Comparison of ENCODE assay signal across 22 cellular contexts in genomic region chr22:36316419-36316818, GRCh38.
DNase-seq lines count a peak whose midpoint lies in the region; ATAC-seq and TF ChIP-seq lines count a peak whose summit lies in the region.
"Had no signal": no experiment of that assay in that cellular context is flagged by ENCODE, and none has a peak within 500 bp of the region (broad histone marks: within the 10 kb centered on the region; RNA-seq: fewer than 3 reads in every experiment).

No MANE protein-coding gene starts in this region.

- no peaks in the 10 kb centered on the region for H4K20me1 ChIP-seq in mammary epithelial cell (ENCODE audit: insufficient read depth, low read length)

- H3K4me2 ChIP-seq in mammary epithelial cell (ENCODE audit: insufficient read depth, low read depth, low read length) = no peak overlapping the region

- no TSS peak for BruUV-seq in mammary epithelial cell (replicated peaks; lab: Mats Ljungman, UMichigan)

- H3K4me1 ChIP-seq in breast epithelium (no peaks in the 10 kb centered on the region), mammary epithelial cell (ENCODE audit: insufficient read depth, low read length) (peaks cover 12% of the 10 kb centered on the region), gastroesophageal sphincter (peaks cover 0 to 46% (median 0%) of the 10 kb centered on the region in 3 donors), stomach smooth muscle (ENCODE audit: control insufficient read depth, insufficient read depth, low read length) (peaks cover 35% of the 10 kb centered on the region)
- H3K4me1 ChIP-seq in effector memory CD4-positive, alpha-beta T cell (ENCODE audit: control insufficient read depth, insufficient read depth, low read length, poor library complexity, severe bottlenecking) = no peaks in the 10 kb centered on the region
- H3K4me1 ChIP-seq: colonic mucosa had no signal

- WGBS in mammary epithelial cell (ENCODE audit: low coverage, missing lambda C conversion rate) = 94% methylated on average over 12 of the region's 14 CpGs
- WGBS in gastroesophageal sphincter (ENCODE audit: low coverage in 1 of 2), 2 donors = 88 to 89% methylated on average over 7 to 9 of the region's 14 CpGs

- intact Hi-C loops in breast epithelium (cut with DNase I; ENCODE audit: low total_unique reads) = no loop called here
- intact Hi-C loops in mammary epithelial cell (cut with micrococcal nuclease) = no loop called here

- dilution Hi-C loops in mammary epithelial cell (cut with HindIII; ENCODE audit: low sequenced_read_pairs) = no loop called here

- TF ChIP-seq CTCF in breast epithelium (IDR thresholded peaks at IDR 0.05) (no peak), mammary epithelial cell (conservative IDR thresholded peaks at IDR 0.05 in 1 of 2, IDR thresholded peaks at IDR 0.05 in 1 of 2; ENCODE audit: extremely low read depth in 1 of 2, insufficient read depth in 1 of 2, low read depth in 1 of 2, low read length in 2 of 2) (no peak), gastroesophageal sphincter (IDR thresholded peaks at IDR 0.05) (no peak)

- CTCF ChIA-PET in mammary epithelial cell (lab: Charles Lee; ENCODE audit: low non-redundant PET) = no interaction called here
- CTCF ChIA-PET in activated CD8-positive, alpha-beta T cell treated with anti-CD3 and anti-CD28 coated beads, Interleukin-2, amount 10 ng/mL, durations not matched to agents 7 days and 5 days (lab: Charles Lee) = no interaction called here

- H3K36me3 Mint-ChIP-seq in activated CD8-positive, alpha-beta T cell treated with anti-CD3 and anti-CD28 coated beads, Interleukin-2, amount 10 ng/mL, durations not matched to agents 7 days and 5 days (ENCODE audit: low read depth) = peaks cover 79% of the 10 kb centered on the region

- H3K79me2 ChIP-seq in mammary epithelial cell (ENCODE audit: insufficient read depth, low read length) = peaks cover 90% of the 10 kb centered on the region

- peak overlapping the region; percentile 55 for H3K27ac Mint-ChIP-seq in activated CD8-positive, alpha-beta T cell treated with anti-CD3 and anti-CD28 coated beads, Interleukin-2, amount 10 ng/mL, durations not matched to agents 7 days and 5 days

- ATAC-seq in activated CD8-positive, alpha-beta T cell treated with anti-CD3 and anti-CD28 coated beads, Interleukin-2, amount 10 ng/mL, durations not matched to agents 7 days and 5 days = no peak
- ATAC-seq in gastroesophageal sphincter = no peak
- ATAC-seq: heart right ventricle, left lobe of liver, mucosa of descending colon had no signal

- no peaks in the 10 kb centered on the region for H3K9me3 Mint-ChIP-seq in activated CD8-positive, alpha-beta T cell treated with anti-CD3 and anti-CD28 coated beads, Interleukin-2, amount 10 ng/mL, durations not matched to agents 7 days and 5 days (ENCODE audit: insufficient read depth)
- H3K9me3 Mint-ChIP-seq: CD4-positive, CD25-positive, alpha-beta regulatory T cell had no signal

- no peak for TF ChIP-seq EP300 in gastroesophageal sphincter (IDR thresholded peaks at IDR 0.05)

- H3K9ac ChIP-seq in mammary epithelial cell (ENCODE audit: insufficient read depth, low read length) (no peak overlapping the region), stomach smooth muscle (ENCODE audit: low read length in 2 of 2) (no peak overlapping the region)
- H3K9ac ChIP-seq: GM23248 had no signal

- DNase-seq in breast epithelium (ENCODE audit: low spot score in 2 of 2) (no peak), mammary epithelial cell (no peak)
- DNase-seq in activated CD8-positive, alpha-beta T cell treated with anti-CD3 and anti-CD28 coated beads, Interleukin-2, amount 10 ng/mL, durations not matched to agents 7 days and 5 days = no peak
- DNase-seq in effector memory CD4-positive, alpha-beta T cell = no peak
- no peak for DNase-seq in effector CD8-positive, alpha-beta T cell (lab: John Stamatoyannopoulos, UW)
- no peak for DNase-seq in stimulated activated CD4-positive, alpha-beta T cell treated with anti-CD3 and anti-CD28 coated beads, Interleukin-2, amount 100 ng/mL, for 24 hours
- DNase-seq: activated CD4-positive, alpha-beta T cell treated with anti-CD3 and anti-CD28 coated beads for 48 hours; brain microvascular endothelial cell; CD4-positive, CD25-positive, alpha-beta regulatory T cell; colonic mucosa; DMS53; GM23248; heart right ventricle; mucosa of descending colon; NCI-H187; NCI-H748 treated with DMSO at 0.1 percent for 48 hours; SHP77; stimulated activated CD8-positive, alpha-beta memory T cell treated with anti-CD3 and anti-CD28 coated beads, Interleukin-4, amount 100 ng/mL, for 48 hours had no signal

- H3K27me3 ChIP-seq in breast epithelium = no peaks in the 10 kb centered on the region
- H3K27me3 ChIP-seq in mammary epithelial cell (ENCODE audit: insufficient read depth, low read length) = no peaks in the 10 kb centered on the region
- H3K27me3 ChIP-seq in gastroesophageal sphincter = no peaks in the 10 kb centered on the region
- H3K27me3 ChIP-seq in stomach smooth muscle (ENCODE audit: control insufficient read depth in 1 of 2, insufficient read depth in 2 of 2, low read length in 2 of 2) = no peaks in the 10 kb centered on the region
- no peaks in the 10 kb centered on the region for H3K27me3 ChIP-seq in effector memory CD4-positive, alpha-beta T cell (replicated peaks; ENCODE audit: control insufficient read depth, insufficient read depth, low read length, poor library complexity, severe bottlenecking)
- H3K27me3 ChIP-seq: brain microvascular endothelial cell, colonic mucosa, heart right ventricle, neutrophil had no signal

- in situ Hi-C loops in mammary epithelial cell (cut with MboI; ENCODE audit: low sequenced_read_pairs in 2 of 2) = no loop called here

- H3K4me3 Mint-ChIP-seq in activated CD8-positive, alpha-beta T cell treated with anti-CD3 and anti-CD28 coated beads, Interleukin-2, amount 10 ng/mL, durations not matched to agents 7 days and 5 days = no peak overlapping the region
- H3K4me3 Mint-ChIP-seq: CD4-positive, CD25-positive, alpha-beta regulatory T cell had no signal

- H3K4me1 Mint-ChIP-seq in activated CD8-positive, alpha-beta T cell treated with anti-CD3 and anti-CD28 coated beads, Interleukin-2, amount 10 ng/mL, durations not matched to agents 7 days and 5 days (ENCODE audit: low read depth) = peaks cover 2% of the 10 kb centered on the region

- no peak overlapping the region for H2AFZ ChIP-seq in mammary epithelial cell (ENCODE audit: low read depth, low read length)
- H2AFZ ChIP-seq: GM23248 had no signal

- H3K9me3 ChIP-seq in breast epithelium = no peaks in the 10 kb centered on the region
- H3K9me3 ChIP-seq in mammary epithelial cell (replicated peaks; ENCODE audit: insufficient read depth, low read length) = no peaks in the 10 kb centered on the region
- H3K9me3 ChIP-seq in gastroesophageal sphincter = no peaks in the 10 kb centered on the region
- H3K9me3 ChIP-seq in stomach smooth muscle (ENCODE audit: control insufficient read depth in 2 of 2, low read length in 2 of 2) = no peaks in the 10 kb centered on the region
- H3K9me3 ChIP-seq in effector memory CD4-positive, alpha-beta T cell (ENCODE audit: control insufficient read depth, low read length) = no peaks in the 10 kb centered on the region
- H3K9me3 ChIP-seq: colonic mucosa, heart right ventricle, mucosa of descending colon had no signal

- no peaks in the 10 kb centered on the region for H3K27me3 Mint-ChIP-seq in activated CD8-positive, alpha-beta T cell treated with anti-CD3 and anti-CD28 coated beads, Interleukin-2, amount 10 ng/mL, durations not matched to agents 7 days and 5 days (ENCODE audit: low read depth)
- H3K27me3 Mint-ChIP-seq: CD4-positive, CD25-positive, alpha-beta regulatory T cell had no signal

- H3K36me3 ChIP-seq in breast epithelium (peaks cover 35% of the 10 kb centered on the region), mammary epithelial cell (ENCODE audit: insufficient read depth, low read length) (peaks cover 78% of the 10 kb centered on the region), gastroesophageal sphincter (peaks cover 0 to 100% of the 10 kb centered on the region in 2 donors), stomach smooth muscle (ENCODE audit: control insufficient read depth in 2 of 2, insufficient read depth in 2 of 2, low read length in 2 of 2) (peaks cover 79 to 82% of the 10 kb centered on the region in 2 donors)
- H3K36me3 ChIP-seq in effector memory CD4-positive, alpha-beta T cell (ENCODE audit: control insufficient read depth, insufficient read depth, low read length) = peaks cover 97% of the 10 kb centered on the region

- TF ChIP-seq POLR2A in breast epithelium (IDR thresholded peaks at IDR 0.05) (no peak), gastroesophageal sphincter (IDR thresholded peaks at IDR 0.05) (no peak)

- H3K27ac ChIP-seq in breast epithelium = peak overlapping the region; percentile 7 to 26
- no peak overlapping the region for H3K27ac ChIP-seq in mammary epithelial cell (ENCODE audit: insufficient read depth, low read depth, low read length)
- H3K27ac ChIP-seq in gastroesophageal sphincter = peak overlapping the region in 3 of 4 donors; percentile 76 to 100 (median 100)
- H3K27ac ChIP-seq in stomach smooth muscle (ENCODE audit: low read length) = peak overlapping the region; percentile 37
- no peak overlapping the region for H3K27ac ChIP-seq in effector memory CD4-positive, alpha-beta T cell (ENCODE audit: insufficient read depth, low read length, poor library complexity, severe bottlenecking)
- H3K27ac ChIP-seq: brain microvascular endothelial cell, colonic mucosa, GM23248 had no signal

- no peak overlapping the region for H3K4me3 ChIP-seq in breast epithelium
- H3K4me3 ChIP-seq in mammary epithelial cell (replicated peaks in 1 of 3; ENCODE audit: insufficient read depth in 1 of 3, low read depth in 2 of 3, low read length in 3 of 3) = no peak overlapping the region
- no peak overlapping the region for H3K4me3 ChIP-seq in gastroesophageal sphincter
- H3K4me3 ChIP-seq in stomach smooth muscle (ENCODE audit: low read length in 2 of 2) = no peak overlapping the region
- H3K4me3 ChIP-seq in effector memory CD4-positive, alpha-beta T cell (ENCODE audit: insufficient read depth, low read depth, low read length, poor library complexity, severe bottlenecking) = no peak overlapping the region
- H3K4me3 ChIP-seq: colonic mucosa, GM23248, heart right ventricle, mucosa of descending colon had no signal

- POLR2A ChIA-PET in activated CD8-positive, alpha-beta T cell treated with anti-CD3 and anti-CD28 coated beads, Interleukin-2, amount 10 ng/mL, durations not matched to agents 7 days and 5 days (lab: Charles Lee) = interaction anchor here (0.7 kb wide), 1 partner anchor 13 kb away, joined by 3 read pairs; no protein-coding TSS in a partner anchor

Comparison
In these comparisons a context has a peak if more than half of its experiments do, and no peak if none do; other contexts are left out.
1. H3K27ac ChIP-seq: peak in breast epithelium (2 of 2), gastroesophageal sphincter (3 of 4) and stomach smooth muscle (single experiment); none in mammary epithelial cell (single experiment) and effector memory CD4-positive, alpha-beta T cell (single experiment).